In genomic region chr5:78730300-78731094, GRCh38 we compare ENCODE assay signal across 1 cellular context.
TF ChIP-seq lines count a peak whose summit lies in the region.

No MANE protein-coding gene starts in this region.

TF ChIP-seq in GM23338, 12 proteins besides CTCF, POLR2A, EP300 and RAD21 (continued from another document):
- TF ChIP-seq REST (IDR thresholded peaks at IDR 0.05; ENCODE audit: unreplicated experiment), result no peak
- no peak for TF ChIP-seq ZNF462 (CRISPR knock-in tag; IDR thresholded peaks at IDR 0.05)
- no peak for TF ChIP-seq STAT1 (IDR thresholded peaks at IDR 0.05; ENCODE audit: unreplicated experiment)
- no peak for TF ChIP-seq NANOG (IDR thresholded peaks at IDR 0.05; ENCODE audit: borderline replicate concordance)
- no peak for TF ChIP-seq ZNF331 (CRISPR knock-in tag; IDR thresholded peaks at IDR 0.05; ENCODE audit: low read depth)
TF ChIP-seq in GM23338: peak in this region for 0.
